Comparison of ENCODE assay signal across 13 cellular contexts in the genomic region with DNA sequence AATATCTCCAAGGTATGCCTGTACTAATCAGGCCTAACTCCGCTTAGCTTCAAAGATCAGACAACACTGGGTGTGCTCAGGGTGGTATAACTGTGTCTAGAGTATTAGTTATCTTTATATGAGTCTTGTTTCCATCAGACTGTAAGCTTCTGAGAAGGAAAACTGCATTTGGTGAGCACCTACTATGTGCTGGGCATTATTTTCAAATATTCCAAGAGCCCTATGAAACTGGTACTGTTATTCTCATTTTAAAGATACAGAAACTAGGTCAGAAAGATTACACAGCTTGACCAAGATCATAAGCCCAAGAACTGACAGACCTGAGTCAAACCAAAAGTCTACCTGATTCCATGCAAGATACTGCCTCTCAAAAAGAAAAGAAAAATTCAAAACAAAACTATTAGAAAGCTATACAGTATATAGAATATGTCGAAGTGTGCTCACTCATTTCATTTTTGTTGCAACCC. TPM values are rescaled to one million over a fixed set of nuclear protein-coding genes. Genes with fewer than 3 reads are reported as not detected.
DNase-seq lines count a peak whose midpoint lies in the region; ATAC-seq and TF ChIP-seq lines count a peak whose summit lies in the region.
"Had no signal": no experiment of that assay in that cellular context is flagged by ENCODE, and none has a peak within 500 bp of the region (broad histone marks: within the 10 kb centered on the region; RNA-seq: fewer than 3 reads in every experiment).

No MANE protein-coding gene starts in this region.

- H3K36me3 Mint-ChIP-seq in activated naive CD4-positive, alpha-beta T cell treated with anti-CD3 and anti-CD28 coated beads for 36 hours (ENCODE audit: low read depth): peaks cover 11% of the 10 kb centered on the region
- peaks cover 6% of the 10 kb centered on the region in 2 donors for H3K36me3 Mint-ChIP-seq in stimulated activated naive B cell treated with anti-CD40 and anti-IgM and Interleukin-4, amounts not matched to agents 10 μg/mL and 1 μg/mL and 100 μg/mL, for 72 hours

- no peak overlapping the region for H3K4me3 Mint-ChIP-seq in activated naive CD4-positive, alpha-beta T cell treated with anti-CD3 and anti-CD28 coated beads for 36 hours
- no peak overlapping the region for H3K4me3 Mint-ChIP-seq in stimulated activated naive B cell treated with anti-CD40 and anti-IgM and Interleukin-4, amounts not matched to agents 10 μg/mL and 1 μg/mL and 100 μg/mL, for 72 hours
- H3K4me3 Mint-ChIP-seq: H9 had no signal

- intact Hi-C loops in activated naive CD4-positive, alpha-beta T cell treated with anti-CD3 and anti-CD28 coated beads for 36 hours (cut with micrococcal nuclease): loop anchor here (1.0 kb wide), 2 partner anchors 8 to 62 kb away; no protein-coding TSS in a partner anchor
- intact Hi-C loops in dorsolateral prefrontal cortex (cut with DNase I): no loop called here

- no peak for TF ChIP-seq CTCF in dorsolateral prefrontal cortex (IDR thresholded peaks at IDR 0.05 in 54 of 56, conservative IDR thresholded peaks at IDR 0.05 in 2 of 56; ENCODE audit: low read depth in 1 of 56, partially characterized antibody in 56 of 56)

- peak overlapping the region; percentile 8 for H3K27ac Mint-ChIP-seq in activated naive CD4-positive, alpha-beta T cell treated with anti-CD3 and anti-CD28 coated beads for 36 hours
- no peak overlapping the region for H3K27ac Mint-ChIP-seq in stimulated activated naive B cell treated with anti-CD40 and anti-IgM and Interleukin-4, amounts not matched to agents 10 μg/mL and 1 μg/mL and 100 μg/mL, for 72 hours
- H3K27ac Mint-ChIP-seq: H9 had no signal

- no peak for DNase-seq in activated naive CD4-positive, alpha-beta T cell treated with anti-CD3 and anti-CD28 coated beads for 36 hours
- DNase-seq in activated naive CD4-positive, alpha-beta T cell (lab: John Stamatoyannopoulos, UW): no peak
- DNase-seq in stimulated activated naive B cell treated with anti-CD40 and anti-IgM and Interleukin-4, amounts not matched to agents 10 μg/mL and 1 μg/mL and 100 μg/mL, for 72 hours: no peak
- no peak for DNase-seq in cerebellar nuclear complex (lab: John Stamatoyannopoulos, UW)
- no peak for DNase-seq in dorsolateral prefrontal cortex
- DNase-seq in NCI-H2196 treated with DMSO at 0.1 percent for 48 hours (lab: John Stamatoyannopoulos, UW; ENCODE audit: unreplicated experiment): no peak
- DNase-seq: GF-D8, H9, NCI-H2029 treated with DMSO at 0.1 percent for 48 hours, Peyer's patch had no signal

- no peak overlapping the region for H3K4me3 ChIP-seq in dorsolateral prefrontal cortex
- H3K4me3 ChIP-seq: Peyer's patch, skin epidermis had no signal

- ATAC-seq in GM21717 (IDR thresholded peaks at IDR 0.05; ENCODE audit: unreplicated experiment) (peak; percentile 78), HG03280 (IDR thresholded peaks at IDR 0.05; ENCODE audit: unreplicated experiment) (peak; percentile 57)
- ATAC-seq in stimulated activated naive B cell treated with anti-CD40 and anti-IgM and Interleukin-4, amounts not matched to agents 10 μg/mL and 1 μg/mL and 100 μg/mL, for 72 hours (replicated peaks): peak; percentile 66 to 80

- CTCF ChIA-PET in activated naive CD4-positive, alpha-beta T cell treated with anti-CD3 and anti-CD28 coated beads for 36 hours (lab: Charles Lee): interaction anchor here (1.3 to 1.4 kb wide), 4 partner anchors 8 to 129 kb away, joined by 3 to 7 read pairs (median 4); no protein-coding TSS in a partner anchor

- peaks cover under 1% of the 10 kb centered on the region for H3K9me3 Mint-ChIP-seq in activated naive CD4-positive, alpha-beta T cell treated with anti-CD3 and anti-CD28 coated beads for 36 hours
- peaks cover 0 to 3% of the 10 kb centered on the region in 2 donors for H3K9me3 Mint-ChIP-seq in stimulated activated naive B cell treated with anti-CD40 and anti-IgM and Interleukin-4, amounts not matched to agents 10 μg/mL and 1 μg/mL and 100 μg/mL, for 72 hours
- H3K9me3 Mint-ChIP-seq: H9 had no signal

- H3K27ac ChIP-seq in dorsolateral prefrontal cortex: no peak overlapping the region
- H3K27ac ChIP-seq: Peyer's patch, skin epidermis had no signal

- no peaks in the 10 kb centered on the region for H3K27me3 ChIP-seq in dorsolateral prefrontal cortex
- H3K27me3 ChIP-seq: Peyer's patch had no signal

- H3K4me1 Mint-ChIP-seq in activated naive CD4-positive, alpha-beta T cell treated with anti-CD3 and anti-CD28 coated beads for 36 hours (ENCODE audit: low read depth): peaks cover 49% of the 10 kb centered on the region
- peaks cover 23 to 52% of the 10 kb centered on the region in 2 donors for H3K4me1 Mint-ChIP-seq in stimulated activated naive B cell treated with anti-CD40 and anti-IgM and Interleukin-4, amounts not matched to agents 10 μg/mL and 1 μg/mL and 100 μg/mL, for 72 hours

- no peaks in the 10 kb centered on the region for H3K27me3 Mint-ChIP-seq in activated naive CD4-positive, alpha-beta T cell treated with anti-CD3 and anti-CD28 coated beads for 36 hours (ENCODE audit: low read depth)
- no peaks in the 10 kb centered on the region for H3K27me3 Mint-ChIP-seq in stimulated activated naive B cell treated with anti-CD40 and anti-IgM and Interleukin-4, amounts not matched to agents 10 μg/mL and 1 μg/mL and 100 μg/mL, for 72 hours

RNA-seq across cellular contexts. Expression of a gene that starts 44.4 kb away (rescaled TPM):
- 10 to 100 TPM; 53.7 to 54.6 TPM for total RNA-seq in activated naive CD4-positive, alpha-beta T cell treated with anti-CD3 and anti-CD28 coated beads for 36 hours
- 10 to 100 TPM; 23.5 to 43.2 (median 31.9) TPM for total RNA-seq in dorsolateral prefrontal cortex
